Comparison of ENCODE assay signal across 8 cellular contexts in genomic region chr14:104676694-104677505, GRCh38. TPM values are rescaled to one million over a fixed set of nuclear protein-coding genes. Genes with fewer than 3 reads are reported as not detected.
DNase-seq lines count a peak whose midpoint lies in the region; ATAC-seq, FAIRE-seq and TF ChIP-seq lines count a peak whose summit lies in the region.

No MANE protein-coding gene starts in this region.

- H3K27ac Mint-ChIP-seq in activated naive CD4-positive, alpha-beta T cell treated with anti-CD3 and anti-CD28 coated beads for 36 hours = no peak overlapping the region
- no peak overlapping the region for H3K27ac Mint-ChIP-seq in immature natural killer cell

- TF ChIP-seq CTCF in GM13976 (IDR thresholded peaks at IDR 0.05; ENCODE audit: borderline replicate concordance, control extremely low read depth, extremely low read depth, insufficient read depth, missing control alignments) = no peak

- H3K9me3 Mint-ChIP-seq in activated naive CD4-positive, alpha-beta T cell treated with anti-CD3 and anti-CD28 coated beads for 36 hours = no peaks in the 10 kb centered on the region
- H3K9me3 Mint-ChIP-seq in immature natural killer cell = no peaks in the 10 kb centered on the region

- intact Hi-C loops in activated naive CD4-positive, alpha-beta T cell treated with anti-CD3 and anti-CD28 coated beads for 36 hours (cut with micrococcal nuclease) = loop anchor here (1.0 to 2.0 kb wide), 2 partner anchors 12 to 76 kb away; partner anchors contain the start of gene SIVA1

- CTCF ChIA-PET in activated naive CD4-positive, alpha-beta T cell treated with anti-CD3 and anti-CD28 coated beads for 36 hours (lab: Charles Lee) = interaction anchor here (0.8 to 1.2 kb wide), 3 partner anchors 11 to 45 kb away, joined by 3 to 6 read pairs (median 3); no protein-coding TSS in a partner anchor

- peaks cover 18% of the 10 kb centered on the region for H3K4me1 Mint-ChIP-seq in activated naive CD4-positive, alpha-beta T cell treated with anti-CD3 and anti-CD28 coated beads for 36 hours (ENCODE audit: low read depth)
- peaks cover 0 to 3% of the 10 kb centered on the region in 2 donors for H3K4me1 Mint-ChIP-seq in immature natural killer cell

- ATAC-seq in HG03095 (IDR thresholded peaks at IDR 0.05; ENCODE audit: unreplicated experiment) (peak; percentile 27), HG03139 (IDR thresholded peaks at IDR 0.05; ENCODE audit: unreplicated experiment) (no peak)

- peak overlapping the region; percentile 67 for H3K4me3 Mint-ChIP-seq in activated naive CD4-positive, alpha-beta T cell treated with anti-CD3 and anti-CD28 coated beads for 36 hours
- H3K4me3 Mint-ChIP-seq in immature natural killer cell = peak overlapping the region; percentile 60 to 83 (median 67)

- in situ Hi-C loops in GM13976 (cut with MboI; ENCODE audit: low sequenced_read_pairs, unreplicated experiment) = no loop called here

- peak; percentile 78 for DNase-seq in GM13976 (ENCODE audit: low spot score)
- peak; percentile 77 for DNase-seq in activated naive CD4-positive, alpha-beta T cell treated with anti-CD3 and anti-CD28 coated beads for 36 hours
- DNase-seq in immature natural killer cell = no peak
- peak in 2 of 3 donors; percentile 38 to 47 for DNase-seq in stimulated activated CD4-positive, alpha-beta T cell treated with anti-CD3 and anti-CD28 coated beads, TNF-alpha, amount 100 ng/mL, for 48 hours (ENCODE audit: low read depth in 3 of 3)
- no peak for DNase-seq in HTR-8/SVneo (ENCODE audit: insufficient read length, low spot score)
- DNase-seq in midbrain (lab: John Stamatoyannopoulos, UW) = no peak

- no peaks in the 10 kb centered on the region for H3K27me3 Mint-ChIP-seq in activated naive CD4-positive, alpha-beta T cell treated with anti-CD3 and anti-CD28 coated beads for 36 hours (ENCODE audit: low read depth)
- H3K27me3 Mint-ChIP-seq in immature natural killer cell (ENCODE audit: low read depth in 3 of 3) = peaks cover 3 to 4% (median 4%) of the 10 kb centered on the region in 3 donors

- FAIRE-seq in HTR-8/SVneo (lab: Jason Lieb, UNC) = no peak

- H3K36me3 Mint-ChIP-seq in activated naive CD4-positive, alpha-beta T cell treated with anti-CD3 and anti-CD28 coated beads for 36 hours (ENCODE audit: low read depth) = no peaks in the 10 kb centered on the region
- H3K36me3 Mint-ChIP-seq in immature natural killer cell = no peaks in the 10 kb centered on the region

RNA-seq across cellular contexts. Expression of gene INF2, which starts 12.5 kb away (rescaled TPM):
- total RNA-seq in activated naive CD4-positive, alpha-beta T cell treated with anti-CD3 and anti-CD28 coated beads for 36 hours = 10 to 100 TPM; 50.7 to 50.9 TPM
- polyA plus RNA-seq in immature natural killer cell = 1 to 10 TPM in 2 of 3 donors, not detected in 1; 1.5 to 2.5 TPM

RNA-seq across cellular contexts. Expression of gene ADSS1, which starts 47.1 kb away (rescaled TPM):
- total RNA-seq in activated naive CD4-positive, alpha-beta T cell treated with anti-CD3 and anti-CD28 coated beads for 36 hours = 1 to 10 TPM; 5.1 to 5.5 TPM
- 1 to 10 TPM in 2 of 3 donors, under 1 TPM in 1; 0.43 to 2.4 (median 1.2) TPM for polyA plus RNA-seq in immature natural killer cell

Comparison
In these comparisons a context has a peak if more than half of its experiments do, and no peak if none do; other contexts are left out.
1. DNase-seq: peak in GM13976 (single experiment), activated naive CD4-positive, alpha-beta T cell treated with anti-CD3 and anti-CD28 coated beads for 36 hours (single experiment) and stimulated activated CD4-positive, alpha-beta T cell treated with anti-CD3 and anti-CD28 coated beads, TNF-alpha, amount 100 ng/mL, for 48 hours (2 of 3); none in immature natural killer cell (0 of 3), HTR-8/SVneo (single experiment) and midbrain (single experiment).